In genomic region chr2:96694816-96695455, GRCh38 we compare ENCODE assay signal across 28 cellular contexts. TPM values are rescaled to one million over a fixed set of nuclear protein-coding genes. Genes with fewer than 3 reads are reported as not detected.
DNase-seq lines count a peak whose midpoint lies in the region; ATAC-seq, FAIRE-seq and TF ChIP-seq lines count a peak whose summit lies in the region.
"Had no signal": no experiment of that assay in that cellular context is flagged by ENCODE, and none has a peak within 500 bp of the region (broad histone marks: within the 10 kb centered on the region; RNA-seq: fewer than 3 reads in every experiment).

No MANE protein-coding gene starts in this region.

- POLR2A ChIA-PET in HepG2 (lab: Yijun Ruan, JAX) = interaction anchor here (1.3 kb wide), 1 partner anchor 11 kb away, joined by 4 read pairs; no protein-coding TSS in a partner anchor

- H3K9me3 ChIP-seq in HepG2 (ENCODE audit: low read length) (no peaks in the 10 kb centered on the region), right lobe of liver (no peaks in the 10 kb centered on the region)
- H3K9me3 ChIP-seq: Caco-2, MG63 had no signal

- H2AFZ ChIP-seq in HepG2 (ENCODE audit: low read length) = no peak overlapping the region
- H2AFZ ChIP-seq: PC-9 had no signal

- in situ Hi-C loops in HepG2 (cut with HindIII; ENCODE audit: extremely low pct_ligation_motif_present, low pct_unique_long_range_greater_than_20kb) = no loop called here

- no peak overlapping the region for H3K27ac ChIP-seq in HepG2 (ENCODE audit: extremely low read length, insufficient read depth, low read length)
- H3K27ac ChIP-seq in right lobe of liver = no peak overlapping the region
- H3K27ac ChIP-seq: C4-2B, HL-60, PC-9 had no signal

- 78% methylated on average over 10 of the region's 13 CpGs for WGBS in HepG2 (ENCODE audit: low lambda C conversion rate)
- no CpG with 5 or more reads among the region's 13 CpGs for WGBS in right lobe of liver (ENCODE audit: insufficient coverage, low coverage, low lambda C conversion rate, missing lambda C conversion rate)

- no peaks in the 10 kb centered on the region for H3K79me2 ChIP-seq in HepG2 (ENCODE audit: insufficient read depth, low read length)

- TF ChIP-seq EP300 in HepG2 (IDR thresholded peaks at IDR 0.05; ENCODE audit: low read depth in 2 of 2, low read length in 2 of 2) (no peak), HepG2 (CRISPR knock-in tag; IDR thresholded peaks at IDR 0.05; ENCODE audit: borderline replicate concordance) (no peak), Ishikawa (IDR thresholded peaks at IDR 0.05; ENCODE audit: borderline replicate concordance) (no peak)

- no peak for ATAC-seq in HepG2
- ATAC-seq in right lobe of liver = no peak
- ATAC-seq in HG03378 (IDR thresholded peaks at IDR 0.05; ENCODE audit: unreplicated experiment) = no peak
- ATAC-seq: CD8-positive, alpha-beta T cell had no signal

- no peaks in the 10 kb centered on the region for H4K20me1 ChIP-seq in HepG2 (ENCODE audit: insufficient read depth, low read length)

- no peak for TF ChIP-seq RAD21 in HepG2 (CRISPR knock-in tag; IDR thresholded peaks at IDR 0.05)
- no peak for TF ChIP-seq RAD21 in Ishikawa (IDR thresholded peaks at IDR 0.05; ENCODE audit: low read depth)

- DNase-seq in HepG2 (ENCODE audit: low spot score) = no peak
- no peak for DNase-seq in right lobe of liver
- peak; percentile 72 for DNase-seq in mesenteric fat pad (ENCODE audit: low spot score)
- no peak for DNase-seq in activated CD4-positive, alpha-beta T cell treated with anti-CD3 and anti-CD28 coated beads, Interleukin-2, amount 50 U/mL, for 4 hours
- DNase-seq in EL = no peak
- DNase-seq: Caco-2; CD8-positive, alpha-beta T cell; GDM1; GOT3; HCEC 1CT; KG1; MG63; NCI-H1105 treated with DMSO at 0.1 percent for 48 hours; NCI-H146; NCI-H1930; NCI-H446; NCI-H524 treated with DMSO at 0.1 percent for 48 hours; NCI-H774; NK-92 treated with Interleukin-12 subunit alpha and Interleukin-12 subunit beta, amount 100 ng/mL, for 24 hours; PC-9; SHP77 had no signal

- H3K27me3 ChIP-seq in HepG2 (ENCODE audit: control insufficient read depth in 1 of 2, insufficient read depth in 2 of 2, low read length in 2 of 2) (peaks cover 0 to 12% of the 10 kb centered on the region in 2 experiments; a peak in 1 of 5 replicates), right lobe of liver (no peaks in the 10 kb centered on the region)
- H3K27me3 ChIP-seq: MG63 had no signal

- no peak for FAIRE-seq in HepG2 (lab: Jason Lieb, UNC)
- FAIRE-seq: GM12891 had no signal

- H3K4me1 ChIP-seq in HepG2 (ENCODE audit: insufficient read depth, low read length) (peaks cover 9% of the 10 kb centered on the region; the same call in 1 of the 2 replicates), right lobe of liver (no peaks in the 10 kb centered on the region)
- H3K4me1 ChIP-seq: Caco-2 had no signal

- CTCF ChIA-PET in HepG2 (lab: Yijun Ruan, JAX; ENCODE audit: low intra/inter-chr PET ratio, low total read pairs) = no interaction called here

- TF ChIP-seq CTCF in HepG2 (CRISPR knock-in tag; IDR thresholded peaks at IDR 0.05) = no peak
- no peak for TF ChIP-seq CTCF in right lobe of liver (IDR thresholded peaks at IDR 0.05)

- no peaks in the 10 kb centered on the region for H3K36me3 ChIP-seq in HepG2 (replicated peaks in 1 of 2; ENCODE audit: control insufficient read depth in 1 of 2, insufficient read depth in 2 of 2, low read length in 2 of 2)
- no peaks in the 10 kb centered on the region for H3K36me3 ChIP-seq in right lobe of liver
- H3K36me3 ChIP-seq: MG63 had no signal

- H3K9ac ChIP-seq in HepG2 (ENCODE audit: insufficient read depth, low read depth, low read length) = no peak overlapping the region

- TF ChIP-seq POLR2A in HepG2 (IDR thresholded peaks at IDR 0.05; ENCODE audit: insufficient read depth in 1 of 2, low read depth in 2 of 2, low read length in 2 of 2) (no peak), right lobe of liver (IDR thresholded peaks at IDR 0.05) (no peak)

- BruUV-seq in HepG2 (replicated peaks; lab: Mats Ljungman, UMichigan) = no TSS peak

- no peak overlapping the region for H3K4me3 ChIP-seq in HepG2 (replicated peaks in 1 of 3; ENCODE audit: insufficient read depth in 1 of 3, low read depth in 2 of 3, low read length in 3 of 3)
- no peak overlapping the region for H3K4me3 ChIP-seq in right lobe of liver
- H3K4me3 ChIP-seq: MG63, PC-9 had no signal

- intact Hi-C loops in HepG2 (cut with micrococcal nuclease; ENCODE audit: unreplicated experiment) (no loop called here), right lobe of liver (cut with DNase I) (no loop called here)

- H3K4me2 ChIP-seq in HepG2 (ENCODE audit: low read depth, low read length) = no peak overlapping the region
- H3K4me2 ChIP-seq: PC-9 had no signal

RNA-seq across cellular contexts. Expression of gene LMAN2L, which starts 44.9 kb away (rescaled TPM):
- 27.7 and 57.9 TPM in 2 replicates for total RNA-seq in HepG2 (2016; rRNA removed; fragmentation: Illumina TruSeq; extraction: Trizol)
- total RNA-seq in HepG2 (2016; cell fraction: cytosol; rRNA removed; fragmentation: Illumina TruSeq; extraction: Trizol; ENCODE audit: low read depth) = 5.3 and 5.5 TPM in 2 replicates
- total RNA-seq in HepG2 (2016; cell fraction: insoluble cytoplasmic fraction; rRNA removed; fragmentation: Illumina TruSeq; extraction: Trizol) = 29.7 and 60.7 TPM in 2 replicates
- total RNA-seq in HepG2 (2016; cell fraction: membrane; rRNA removed; fragmentation: Illumina TruSeq; extraction: Trizol) = 15.8 and 16.4 TPM in 2 replicates
- 44.6 and 50.0 TPM in 2 replicates for total RNA-seq in HepG2 (2016; cell fraction: nucleus; rRNA removed; fragmentation: Illumina TruSeq; extraction: Trizol)
- 35.5 and 39.1 TPM in 2 replicates for polyA plus RNA-seq in HepG2 (2011; rRNA removed)
- 35.1 and 42.4 TPM in 2 replicates for polyA plus RNA-seq in HepG2 (2011; cell fraction: cytosol; rRNA removed)
- 15.9 and 18.6 TPM in 2 replicates for polyA plus RNA-seq in HepG2 (2011; cell fraction: nucleus; rRNA removed)
- 26.8 and 32.8 TPM in 2 replicates for polyA plus RNA-seq in HepG2 (2012)
- polyA plus RNA-seq in HepG2 (2016; cell fraction: cytosol; fragmentation: Illumina TruSeq; extraction: Trizol; ENCODE audit: low read depth) = 4.4 and 4.8 TPM in 2 replicates
- polyA plus RNA-seq in HepG2 (2016; cell fraction: insoluble cytoplasmic fraction; fragmentation: Illumina TruSeq; extraction: Trizol; ENCODE audit: low read depth) = 22.3 and 26.0 TPM in 2 replicates
- 8.6 and 9.7 TPM in 2 replicates for polyA plus RNA-seq in HepG2 (2016; cell fraction: membrane; fragmentation: Illumina TruSeq; extraction: Trizol; ENCODE audit: low read depth)
- polyA plus RNA-seq in HepG2 (2016; cell fraction: nucleus; fragmentation: Illumina TruSeq; extraction: Trizol; ENCODE audit: insufficient read depth, low read depth) = 59.0 and 65.6 TPM in 2 replicates
- polyA minus RNA-seq in HepG2 (2011; rRNA and poly(A)+ RNA removed; ENCODE audit: low replicate concordance) = 29.8 and 46.9 TPM in 2 replicates
- 15.0 and 15.6 TPM in 2 replicates for polyA minus RNA-seq in HepG2 (2011; cell fraction: cytosol; rRNA and poly(A)+ RNA removed)
- polyA minus RNA-seq in HepG2 (2011; cell fraction: nucleus; rRNA and poly(A)+ RNA removed) = 17.9 and 20.5 TPM in 2 replicates
- 10 to 100 TPM in 3 of 6 experiments, 1 to 10 TPM in 3; 5.5 to 17.8 (median 11.3) TPM for total RNA-seq in right lobe of liver
- 10.2 TPM for total RNA-seq in mesenteric fat pad

RNA-seq across cellular contexts. Expression of gene FER1L5, which starts 52.4 kb away (rescaled TPM):
- total RNA-seq in HepG2 (2016; rRNA removed; fragmentation: Illumina TruSeq; extraction: Trizol) (0.02 TPM in 1 of 2 replicates, not detected in the other), right lobe of liver (not detected), mesenteric fat pad (0.06 TPM)
- not detected in 2 replicates for total RNA-seq in HepG2 (2016; cell fraction: cytosol; rRNA removed; fragmentation: Illumina TruSeq; extraction: Trizol; ENCODE audit: low read depth)
- total RNA-seq in HepG2 (2016; cell fraction: insoluble cytoplasmic fraction; rRNA removed; fragmentation: Illumina TruSeq; extraction: Trizol) = 0.02 TPM in 1 of 2 replicates, not detected in the other
- total RNA-seq in HepG2 (2016; cell fraction: membrane; rRNA removed; fragmentation: Illumina TruSeq; extraction: Trizol) = 0.03 TPM in 1 of 2 replicates, not detected in the other
- total RNA-seq in HepG2 (2016; cell fraction: nucleus; rRNA removed; fragmentation: Illumina TruSeq; extraction: Trizol) = 0.12 and 0.16 TPM in 2 replicates
- 0.08 and 0.22 TPM in 2 replicates for polyA plus RNA-seq in HepG2 (2011; rRNA removed)
- polyA plus RNA-seq in HepG2 (2011; cell fraction: cytosol; rRNA removed) = 0.01 and 0.03 TPM in 2 replicates
- 1.2 and 1.4 TPM in 2 replicates for polyA plus RNA-seq in HepG2 (2011; cell fraction: nucleus; rRNA removed)
- polyA plus RNA-seq in HepG2 (2012) = 0.09 and 0.15 TPM in 2 replicates
- not detected in 2 replicates for polyA plus RNA-seq in HepG2 (2016; cell fraction: cytosol; fragmentation: Illumina TruSeq; extraction: Trizol; ENCODE audit: low read depth)
- not detected in 2 replicates for polyA plus RNA-seq in HepG2 (2016; cell fraction: insoluble cytoplasmic fraction; fragmentation: Illumina TruSeq; extraction: Trizol; ENCODE audit: low read depth)
- polyA plus RNA-seq in HepG2 (2016; cell fraction: membrane; fragmentation: Illumina TruSeq; extraction: Trizol; ENCODE audit: low read depth) = not detected in 2 replicates
- polyA plus RNA-seq in HepG2 (2016; cell fraction: nucleus; fragmentation: Illumina TruSeq; extraction: Trizol; ENCODE audit: insufficient read depth, low read depth) = 0.12 and 0.25 TPM in 2 replicates
- polyA minus RNA-seq in HepG2 (2011; rRNA and poly(A)+ RNA removed; ENCODE audit: low replicate concordance) = 0.07 and 0.16 TPM in 2 replicates
- polyA minus RNA-seq in HepG2 (2011; cell fraction: cytosol; rRNA and poly(A)+ RNA removed) = not detected in 2 replicates
- 0.25 and 0.26 TPM in 2 replicates for polyA minus RNA-seq in HepG2 (2011; cell fraction: nucleus; rRNA and poly(A)+ RNA removed)
- total RNA-seq: CD8-positive, alpha-beta T cell; RPMI7951; SK-MEL-5 had no signal

RNA-seq across cellular contexts. Expression of gene KANSL3, which starts 56.8 kb away (rescaled TPM):
- total RNA-seq in HepG2 (2016; rRNA removed; fragmentation: Illumina TruSeq; extraction: Trizol) = 37.3 and 43.9 TPM in 2 replicates
- total RNA-seq in HepG2 (2016; cell fraction: cytosol; rRNA removed; fragmentation: Illumina TruSeq; extraction: Trizol; ENCODE audit: low read depth) = 7.8 and 8.3 TPM in 2 replicates
- total RNA-seq in HepG2 (2016; cell fraction: insoluble cytoplasmic fraction; rRNA removed; fragmentation: Illumina TruSeq; extraction: Trizol) = 35.6 and 36.6 TPM in 2 replicates
- 26.4 and 26.5 TPM in 2 replicates for total RNA-seq in HepG2 (2016; cell fraction: membrane; rRNA removed; fragmentation: Illumina TruSeq; extraction: Trizol)
- 40.0 and 44.1 TPM in 2 replicates for total RNA-seq in HepG2 (2016; cell fraction: nucleus; rRNA removed; fragmentation: Illumina TruSeq; extraction: Trizol)
- polyA plus RNA-seq in HepG2 (2011; rRNA removed) = 20.8 and 28.2 TPM in 2 replicates
- 17.0 and 17.8 TPM in 2 replicates for polyA plus RNA-seq in HepG2 (2011; cell fraction: cytosol; rRNA removed)
- polyA plus RNA-seq in HepG2 (2011; cell fraction: nucleus; rRNA removed) = 63.0 and 65.8 TPM in 2 replicates
- 28.9 and 35.1 TPM in 2 replicates for polyA plus RNA-seq in HepG2 (2012)
- polyA plus RNA-seq in HepG2 (2016; cell fraction: cytosol; fragmentation: Illumina TruSeq; extraction: Trizol; ENCODE audit: low read depth) = 3.4 TPM in 2 replicates
- polyA plus RNA-seq in HepG2 (2016; cell fraction: insoluble cytoplasmic fraction; fragmentation: Illumina TruSeq; extraction: Trizol; ENCODE audit: low read depth) = 26.9 and 34.3 TPM in 2 replicates
- polyA plus RNA-seq in HepG2 (2016; cell fraction: membrane; fragmentation: Illumina TruSeq; extraction: Trizol; ENCODE audit: low read depth) = 12.0 and 12.5 TPM in 2 replicates
- polyA plus RNA-seq in HepG2 (2016; cell fraction: nucleus; fragmentation: Illumina TruSeq; extraction: Trizol; ENCODE audit: insufficient read depth, low read depth) = 50.8 and 58.3 TPM in 2 replicates
- polyA minus RNA-seq in HepG2 (2011; rRNA and poly(A)+ RNA removed; ENCODE audit: low replicate concordance) = 85.2 and 180 TPM in 2 replicates
- 19.0 and 20.2 TPM in 2 replicates for polyA minus RNA-seq in HepG2 (2011; cell fraction: cytosol; rRNA and poly(A)+ RNA removed)
- polyA minus RNA-seq in HepG2 (2011; cell fraction: nucleus; rRNA and poly(A)+ RNA removed) = 73.1 and 81.1 TPM in 2 replicates
- 10 to 100 TPM; 17.3 to 29.3 (median 21.6) TPM for total RNA-seq in right lobe of liver
- 37.6 TPM for total RNA-seq in mesenteric fat pad
